In genomic region chr10:128056303-128057050, GRCh38 we compare ENCODE assay signal across 16 cellular contexts.
"Had no signal": no experiment of that assay in that cellular context is flagged by ENCODE, and none has a peak within 500 bp of the region (broad histone marks: within the 10 kb centered on the region; RNA-seq: fewer than 3 reads in every experiment).

No MANE protein-coding gene starts in this region.

- H3K36me3 Mint-ChIP-seq: mesothelial cell of epicardium had no signal

- H3K4me3 ChIP-seq: colonic mucosa, esophagus squamous epithelium, lung, pancreas, transverse colon had no signal

- H3K4me3 Mint-ChIP-seq: activated B cell treated with CpG ODN at 0.5 μM for 24 hours; activated CD8-positive, alpha-beta memory T cell treated with anti-CD3 and anti-CD28 coated beads, Interleukin-2, amount 10 ng/mL, durations not matched to agents 7 days and 5 days; activated naive CD4-positive, alpha-beta T cell treated with anti-CD3 and anti-CD28 coated beads, Interleukin-2, amount 10 ng/mL, durations not matched to agents 7 days and 5 days; mesothelial cell of epicardium; neural crest cell; stimulated activated memory B cell treated with anti-CD40 and anti-IgM and Interleukin-4, amounts not matched to agents 10 μg/mL and 1 μg/mL and 100 μg/mL, for 72 hours; T-helper 2 cell treated with Interferon-gamma antibody and Interleukin-4, amounts not matched to agents 5 μg/mL and 100 μg/mL, for 36 hours had no signal

- H3K27me3 Mint-ChIP-seq: activated B cell treated with CpG ODN at 0.5 μM for 24 hours; activated CD8-positive, alpha-beta memory T cell treated with anti-CD3 and anti-CD28 coated beads, Interleukin-2, amount 10 ng/mL, durations not matched to agents 7 days and 5 days; activated naive CD4-positive, alpha-beta T cell treated with anti-CD3 and anti-CD28 coated beads, Interleukin-2, amount 10 ng/mL, durations not matched to agents 7 days and 5 days; stimulated activated memory B cell treated with anti-CD40 and anti-IgM and Interleukin-4, amounts not matched to agents 10 μg/mL and 1 μg/mL and 100 μg/mL, for 72 hours had no signal

- H3K36me3 ChIP-seq: colonic mucosa, pancreas, transverse colon had no signal

- H3K4me1 Mint-ChIP-seq: mesothelial cell of epicardium, neural crest cell had no signal

- DNase-seq: activated B cell treated with CpG ODN at 0.5 μM for 24 hours; activated CD8-positive, alpha-beta memory T cell treated with anti-CD3 and anti-CD28 coated beads, Interleukin-2, amount 10 ng/mL, durations not matched to agents 7 days and 5 days; activated naive CD4-positive, alpha-beta T cell treated with anti-CD3 and anti-CD28 coated beads, Interleukin-2, amount 10 ng/mL, durations not matched to agents 7 days and 5 days; activated T-cell treated with anti-CD3 and anti-CD28 coated beads, Interleukin-2, amount 50 U/mL, for 1 hour; colonic mucosa; effector CD4-positive, alpha-beta T cell; esophagus squamous epithelium; hypothalamus; pancreas; transverse colon had no signal

- H3K27ac ChIP-seq: colonic mucosa, esophagus squamous epithelium, pancreas, transverse colon had no signal

- ATAC-seq: activated CD8-positive, alpha-beta memory T cell treated with anti-CD3 and anti-CD28 coated beads, Interleukin-2, amount 10 ng/mL, durations not matched to agents 7 days and 5 days; pancreas; stimulated activated memory B cell treated with anti-CD40 and anti-IgM and Interleukin-4, amounts not matched to agents 10 μg/mL and 1 μg/mL and 100 μg/mL, for 72 hours had no signal

- H3K9me3 ChIP-seq: colonic mucosa, esophagus squamous epithelium, pancreas, transverse colon had no signal

- H3K27ac Mint-ChIP-seq: activated B cell treated with CpG ODN at 0.5 μM for 24 hours; activated CD8-positive, alpha-beta memory T cell treated with anti-CD3 and anti-CD28 coated beads, Interleukin-2, amount 10 ng/mL, durations not matched to agents 7 days and 5 days; activated naive CD4-positive, alpha-beta T cell treated with anti-CD3 and anti-CD28 coated beads, Interleukin-2, amount 10 ng/mL, durations not matched to agents 7 days and 5 days; activated T-helper 2 cell treated with anti-CD3 and anti-CD28 coated beads, Interferon-gamma antibody, Interleukin-2, Interleukin-4, amounts not matched to agents 10 μg/mL and 5 μg/mL and 100 μg/mL, durations not matched to agents 14 hours and 24 hours and 36 hours; mesothelial cell of epicardium; stimulated activated memory B cell treated with anti-CD40 and anti-IgM and Interleukin-4, amounts not matched to agents 10 μg/mL and 1 μg/mL and 100 μg/mL, for 72 hours; T-helper 2 cell treated with Interferon-gamma antibody and Interleukin-4, amounts not matched to agents 5 μg/mL and 100 μg/mL, for 36 hours had no signal

- H3K4me1 ChIP-seq: colonic mucosa, pancreas, transverse colon had no signal

- H3K27me3 ChIP-seq: colonic mucosa, esophagus squamous epithelium, pancreas, transverse colon had no signal

- H3K9me3 Mint-ChIP-seq: activated B cell treated with CpG ODN at 0.5 μM for 24 hours; activated naive CD4-positive, alpha-beta T cell treated with anti-CD3 and anti-CD28 coated beads, Interleukin-2, amount 10 ng/mL, durations not matched to agents 7 days and 5 days; activated T-helper 2 cell treated with anti-CD3 and anti-CD28 coated beads, Interferon-gamma antibody, Interleukin-2, Interleukin-4, amounts not matched to agents 10 μg/mL and 5 μg/mL and 100 μg/mL, durations not matched to agents 14 hours and 24 hours and 36 hours; mesothelial cell of epicardium; neural crest cell; stimulated activated memory B cell treated with anti-CD40 and anti-IgM and Interleukin-4, amounts not matched to agents 10 μg/mL and 1 μg/mL and 100 μg/mL, for 72 hours; T-helper 2 cell treated with Interferon-gamma antibody and Interleukin-4, amounts not matched to agents 5 μg/mL and 100 μg/mL, for 36 hours had no signal
